17 cellular contexts compared by ENCODE assay signal in the genomic region with DNA sequence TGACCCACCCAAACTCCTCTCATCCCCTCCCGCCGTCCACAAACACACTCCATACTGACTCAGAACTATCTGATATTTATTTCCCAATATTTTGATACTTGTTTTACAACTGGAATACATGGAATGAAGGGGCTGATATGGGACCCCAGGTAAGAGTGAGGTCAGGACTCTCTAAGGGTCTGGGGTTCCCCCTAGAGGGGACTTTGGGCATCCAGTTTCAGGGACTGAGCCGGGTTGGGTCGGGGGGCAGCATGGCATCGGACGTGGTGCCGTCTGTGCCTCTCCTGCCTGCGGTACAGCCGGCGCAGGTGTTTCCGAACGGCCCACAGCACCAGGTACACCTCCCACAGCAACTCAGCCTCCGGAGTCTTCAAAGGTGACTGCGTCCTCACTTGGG. TPM values are rescaled to one million over a fixed set of nuclear protein-coding genes. Genes with fewer than 3 reads are reported as not detected.
"Had no signal": no experiment of that assay in that cellular context is flagged by ENCODE, and none has a peak within 500 bp of the region (broad histone marks: within the 10 kb centered on the region; RNA-seq: fewer than 3 reads in every experiment).

No MANE protein-coding gene starts in this region.

- H3K27me3 Mint-ChIP-seq: activated CD4-positive, alpha-beta memory T cell treated with anti-CD3 and anti-CD28 coated beads for 36 hours; activated naive CD8-positive, alpha-beta T cell treated with anti-CD3 and anti-CD28 coated beads for 36 hours; stimulated activated naive CD8-positive, alpha-beta T cell treated with anti-CD3 and anti-CD28 coated beads, Interleukin-15, Interleukin-2, amounts not matched to agents 100 ng/mL and 50 ng/mL, for 24 hours had no signal

- FAIRE-seq: islet of Langerhans, urothelium cell line had no signal

- H3K27me3 ChIP-seq: esophagus muscularis mucosa had no signal

- H3K27ac ChIP-seq: esophagus muscularis mucosa had no signal

- H3K9me3 Mint-ChIP-seq: activated CD4-positive, alpha-beta memory T cell treated with anti-CD3 and anti-CD28 coated beads for 36 hours; activated naive CD8-positive, alpha-beta T cell treated with anti-CD3 and anti-CD28 coated beads for 36 hours; activated T-cell treated with anti-CD3 and anti-CD28 coated beads, Interleukin-2, amount 50 U/mL, for 4 hours; nephron; stimulated activated naive CD8-positive, alpha-beta T cell treated with anti-CD3 and anti-CD28 coated beads, Interleukin-15, Interleukin-2, amounts not matched to agents 100 ng/mL and 50 ng/mL, for 24 hours had no signal

- H3K4me1 ChIP-seq: esophagus muscularis mucosa had no signal

- H3K9me3 ChIP-seq: esophagus muscularis mucosa had no signal

- DNase-seq: activated CD4-positive, alpha-beta memory T cell treated with anti-CD3 and anti-CD28 coated beads for 36 hours; activated CD4-positive, alpha-beta T cell treated with anti-CD3 and anti-CD28 coated beads for 1 hour; activated gamma-delta T cell treated with Interleukin-2 at 50 U/mL for 16 hours; activated naive CD8-positive, alpha-beta T cell treated with anti-CD3 and anti-CD28 coated beads for 36 hours; activated T-cell treated with anti-CD3 and anti-CD28 coated beads, Interleukin-2, amount 50 U/mL, for 4 hours; foreskin fibroblast; glutamatergic neuron; left ventricle myocardium superior; mesenchymal stem cell; stimulated activated CD4-positive, alpha-beta T cell treated with anti-CD3 and anti-CD28 coated beads, Interleukin-4, amount 100 ng/mL, for 1 hour; stimulated activated CD8-positive, alpha-beta memory T cell treated with anti-CD3 and anti-CD28 coated beads, Interleukin-4, amount 100 ng/mL, for 48 hours had no signal

- H3K27ac Mint-ChIP-seq: activated CD4-positive, alpha-beta memory T cell treated with anti-CD3 and anti-CD28 coated beads for 36 hours; activated naive CD8-positive, alpha-beta T cell treated with anti-CD3 and anti-CD28 coated beads for 36 hours; stimulated activated naive CD8-positive, alpha-beta T cell treated with anti-CD3 and anti-CD28 coated beads, Interleukin-15, Interleukin-2, amounts not matched to agents 100 ng/mL and 50 ng/mL, for 24 hours had no signal

- H3K4me3 Mint-ChIP-seq: activated CD4-positive, alpha-beta memory T cell treated with anti-CD3 and anti-CD28 coated beads for 36 hours; activated naive CD8-positive, alpha-beta T cell treated with anti-CD3 and anti-CD28 coated beads for 36 hours; activated T-cell treated with anti-CD3 and anti-CD28 coated beads, Interleukin-2, amount 50 U/mL, for 4 hours; stimulated activated naive CD8-positive, alpha-beta T cell treated with anti-CD3 and anti-CD28 coated beads, Interleukin-15, Interleukin-2, amounts not matched to agents 100 ng/mL and 50 ng/mL, for 24 hours had no signal

- ATAC-seq: activated T-cell treated with anti-CD3 and anti-CD28 coated beads, Interleukin-2, amount 50 U/mL, for 4 hours; left ventricle myocardium superior had no signal

- H3K4me3 ChIP-seq: esophagus muscularis mucosa had no signal

RNA-seq across cellular contexts. Expression of a gene that starts 27.2 kb away (rescaled TPM):
- total RNA-seq: T-helper 2 cell treated with Interferon-gamma antibody and Interleukin-4, amounts not matched to agents 100 ng/mL and 5 ng/mL, for 36 hours had no signal
